Comparison of ENCODE assay signal across 10 cellular contexts in genomic region chr1:27418786-27419185, GRCh38. TPM values are rescaled to one million over a fixed set of nuclear protein-coding genes. Genes with fewer than 3 reads are reported as not detected.
DNase-seq lines count a peak whose midpoint lies in the region; ATAC-seq and TF ChIP-seq lines count a peak whose summit lies in the region.
"Had no signal": no experiment of that assay in that cellular context is flagged by ENCODE, and none has a peak within 500 bp of the region (broad histone marks: within the 10 kb centered on the region; RNA-seq: fewer than 3 reads in every experiment).

No MANE protein-coding gene starts in this region.

- BruUV-seq in Calu3 (replicated peaks; lab: Mats Ljungman, UMichigan), result no TSS peak

- H3K27me3 ChIP-seq in KMS-11 (ENCODE audit: insufficient read depth, low read depth) (no peaks in the 10 kb centered on the region), dorsolateral prefrontal cortex (no peaks in the 10 kb centered on the region), osteoblast (ENCODE audit: insufficient read depth, low read length) (no peaks in the 10 kb centered on the region)

- peak overlapping the region; percentile 70 for H3K27ac ChIP-seq in KMS-11
- peak overlapping the region; percentile 61 to 97 (median 90) for H3K27ac ChIP-seq in dorsolateral prefrontal cortex
- H3K27ac ChIP-seq in osteoblast (ENCODE audit: low read depth, low read length), result peak overlapping the region; percentile 87

- peak overlapping the region; percentile 23; the same call in 1 of the 2 replicates for H3K9ac ChIP-seq in KMS-11

- H3K4me1 ChIP-seq in KMS-11 (ENCODE audit: low read depth, poor library complexity, severe bottlenecking) (peaks cover 32% of the 10 kb centered on the region), osteoblast (ENCODE audit: insufficient read depth, low read length) (peaks cover 19% of the 10 kb centered on the region)

- H3K4me1 Mint-ChIP-seq in Calu3 (ENCODE audit: low read depth, unreplicated experiment), result peaks cover 18% of the 10 kb centered on the region

- H4K20me1 ChIP-seq in KMS-11 (ENCODE audit: insufficient read depth) (no peaks in the 10 kb centered on the region), osteoblast (ENCODE audit: insufficient read depth, low read length) (no peaks in the 10 kb centered on the region)

- H3K4me3 Mint-ChIP-seq in Calu3 (ENCODE audit: low read depth, unreplicated experiment), result no peak overlapping the region

- H3K27me3 Mint-ChIP-seq in Calu3 (ENCODE audit: unreplicated experiment), result no peaks in the 10 kb centered on the region

- no peaks in the 10 kb centered on the region for H3K36me3 ChIP-seq in KMS-11 (ENCODE audit: insufficient read depth)
- H3K36me3 ChIP-seq in osteoblast (ENCODE audit: insufficient read depth, low read length), result peaks cover 42% of the 10 kb centered on the region

- H3K4me2 ChIP-seq in KMS-11, result peak overlapping the region; percentile 11; the same call in 1 of the 2 replicates
- peak overlapping the region; percentile 57 for H3K4me2 ChIP-seq in osteoblast (ENCODE audit: insufficient read depth, low read length)

- intact Hi-C loops in dorsolateral prefrontal cortex (cut with DNase I) (loop anchor here (2.0 to 5.0 kb wide), 3 partner anchors 72 to 189 kb away; partner anchors contain the start of gene WASF2 (in 2 of the 2)), left colon (cut with DNase I, micrococcal nuclease) (no loop called here), Calu3 (cut with micrococcal nuclease; ENCODE audit: unreplicated experiment) (loop anchor here (5.0 kb wide), 1 partner anchor 189 kb away; no protein-coding TSS in a partner anchor)

- TF ChIP-seq CTCF in KMS-11 (conservative IDR thresholded peaks at IDR 0.05; ENCODE audit: low read depth, low read length) (no peak), dorsolateral prefrontal cortex (IDR thresholded peaks at IDR 0.05 in 54 of 56, conservative IDR thresholded peaks at IDR 0.05 in 2 of 56; ENCODE audit: low read depth in 1 of 56, partially characterized antibody in 56 of 56) (no peak), osteoblast (IDR thresholded peaks at IDR 0.05; ENCODE audit: extremely low read depth, low read depth, low read length) (no peak), Calu3 (IDR thresholded peaks at IDR 0.05; ENCODE audit: unreplicated experiment) (no peak)

- no peak overlapping the region for H3K27ac Mint-ChIP-seq in Calu3 (ENCODE audit: unreplicated experiment)

- DNase-seq in dorsolateral prefrontal cortex (no peak), osteoblast (ENCODE audit: insufficient read length, low spot score, missing footprints) (peak; percentile 52), NCI-H1092 treated with DMSO at 0.1 percent for 48 hours (lab: John Stamatoyannopoulos, UW) (no peak), left colon (no peak), Calu3 (no peak)
- DNase-seq: GDM1 had no signal

- H3K4me3 ChIP-seq in KMS-11 (IDR thresholded peaks at IDR 0.05; ENCODE audit: insufficient read depth, low read depth, low read length) (no peak overlapping the region), dorsolateral prefrontal cortex (peak overlapping the region in 8 of 59 donors; percentile 10 to 33 (median 24)), osteoblast (ENCODE audit: insufficient read depth, low read length) (no peak overlapping the region)

- CTCF ChIA-PET in Calu3 (lab: Charles Lee), result interaction anchor here (0.6 kb wide), 1 partner anchor 104 kb away, joined by 4 read pairs; no protein-coding TSS in a partner anchor

- H3K9me3 Mint-ChIP-seq in Calu3 (ENCODE audit: low read depth, unreplicated experiment), result no peaks in the 10 kb centered on the region

- H3K79me2 ChIP-seq in KMS-11 (ENCODE audit: insufficient read depth, low read depth) (no peaks in the 10 kb centered on the region), osteoblast (ENCODE audit: insufficient read depth, low read length) (peaks cover 64% of the 10 kb centered on the region)

- H3K36me3 Mint-ChIP-seq in Calu3 (ENCODE audit: insufficient read depth, unreplicated experiment), result peaks cover 24% of the 10 kb centered on the region

- no peaks in the 10 kb centered on the region for H3K9me3 ChIP-seq in osteoblast (ENCODE audit: low read depth, low read length)

- ATAC-seq in GM18511 (IDR thresholded peaks at IDR 0.05; ENCODE audit: unreplicated experiment) (peak; percentile 11), HG03196 (IDR thresholded peaks at IDR 0.05; ENCODE audit: unreplicated experiment) (no peak), left colon (no peak)

- H2AFZ ChIP-seq in KMS-11 (ENCODE audit: low read depth) (no peak overlapping the region), osteoblast (ENCODE audit: low read length) (peak overlapping the region; percentile 44)

RNA-seq across cellular contexts. Expression of gene GPR3, which starts 26.4 kb away (rescaled TPM):
- total RNA-seq in dorsolateral prefrontal cortex (10 to 100 TPM in 1 of 120 experiments, 1 to 10 TPM in 106, under 1 TPM in 13; 0.29 to 10.1 (median 2.2) TPM), osteoblast (under 0.01 and 0.36 TPM in 2 replicates), left colon (not detected), Calu3 (2022) (1.3 and 1.9 TPM in 2 replicates)

RNA-seq across cellular contexts. Expression of gene CD164L2, which starts 35.7 kb away (rescaled TPM):
- total RNA-seq in dorsolateral prefrontal cortex, result 1 to 10 TPM in 5 of 120 experiments, under 1 TPM in 30, not detected in 85; 0.24 to 1.6 (median 0.59) TPM
- total RNA-seq in osteoblast, result not detected in 2 replicates
- total RNA-seq in left colon, result 1 to 10 TPM in 1 of 2 donors, under 1 TPM in 1; 0.47 to 2.0 TPM
- total RNA-seq in Calu3 (2022), result not detected in 2 replicates
- total RNA-seq: myocyte had no signal

RNA-seq across cellular contexts. Expression of gene FCN3, which starts 44.2 kb away (rescaled TPM):
- total RNA-seq in dorsolateral prefrontal cortex, result 1 to 10 TPM in 17 of 120 experiments, under 1 TPM in 38, not detected in 65; 0.38 to 2.3 (median 0.74) TPM
- total RNA-seq in osteoblast, result not detected in 2 replicates
- total RNA-seq in left colon, result under 1 TPM; 0.45 to 0.76 TPM
- total RNA-seq in Calu3 (2022), result not detected in 2 replicates
- total RNA-seq: myocyte had no signal

RNA-seq across cellular contexts. Expression of gene MAP3K6, which starts 52.0 kb away (rescaled TPM):
- total RNA-seq in dorsolateral prefrontal cortex (10 to 100 TPM in 116 of 120 experiments, 1 to 10 TPM in 4; 8.7 to 37.4 (median 18.7) TPM), osteoblast (25.7 and 29.8 TPM in 2 replicates), left colon (10 to 100 TPM; 14.6 to 34.9 TPM), Calu3 (2022) (10.3 and 14.3 TPM in 2 replicates)

Comparison
In these comparisons a context has a peak if more than half of its experiments do, and no peak if none do; other contexts are left out.
1. intact Hi-C loops: an anchor here in dorsolateral prefrontal cortex (2.0 to 5.0 kb wide) and Calu3 (5.0 kb wide); none called in left colon.